1 cellular context compared by ENCODE assay signal in the genomic region with DNA sequence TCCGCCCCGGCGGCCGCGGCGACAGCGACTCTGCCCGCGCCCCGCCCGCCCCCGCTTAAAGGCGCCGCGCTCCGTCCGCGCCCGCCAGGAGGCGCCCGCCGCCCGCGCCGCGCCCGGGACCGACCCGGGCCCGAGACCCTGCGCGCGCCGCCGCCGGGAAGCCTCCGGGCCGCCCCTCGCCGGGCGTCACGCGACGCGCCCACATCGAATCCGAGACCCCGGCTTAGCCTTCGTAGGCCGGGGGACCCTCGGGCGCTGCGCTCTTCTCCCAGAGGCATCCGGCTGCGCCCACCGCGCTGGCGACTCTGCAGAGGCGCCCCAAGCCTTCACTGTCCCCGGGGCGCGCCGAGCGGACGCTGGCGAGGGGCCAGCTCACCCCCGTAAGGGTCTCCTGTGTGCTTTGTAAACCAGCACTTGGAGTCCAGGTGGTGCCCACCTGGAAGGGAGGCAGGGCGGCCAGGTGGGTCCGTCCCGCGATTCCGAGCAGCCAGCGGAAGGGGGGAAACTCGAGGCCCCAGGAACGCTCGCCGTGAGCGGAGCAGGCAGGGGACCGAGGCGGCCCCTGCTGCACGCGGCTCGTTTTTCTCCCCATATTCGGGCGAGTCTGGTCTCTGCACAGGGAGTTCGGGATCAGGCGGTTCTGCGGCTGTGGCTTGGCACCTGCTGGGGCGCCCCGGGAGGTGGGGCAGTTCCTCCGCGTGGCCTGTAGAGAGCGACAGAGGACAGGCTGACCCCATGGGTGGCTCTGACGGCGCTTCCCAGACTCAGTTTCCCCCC.
A peak's percentile ranks its signal among the peaks of the same experiment; 100 is the strongest.
TF ChIP-seq lines count a peak whose summit lies in the region.

No MANE protein-coding gene starts in this region.

TF ChIP-seq in HEK293, 187 proteins besides CTCF, POLR2A, EP300 and RAD21 (continued from another document and continues in another):
- TF ChIP-seq, protein P1, sequence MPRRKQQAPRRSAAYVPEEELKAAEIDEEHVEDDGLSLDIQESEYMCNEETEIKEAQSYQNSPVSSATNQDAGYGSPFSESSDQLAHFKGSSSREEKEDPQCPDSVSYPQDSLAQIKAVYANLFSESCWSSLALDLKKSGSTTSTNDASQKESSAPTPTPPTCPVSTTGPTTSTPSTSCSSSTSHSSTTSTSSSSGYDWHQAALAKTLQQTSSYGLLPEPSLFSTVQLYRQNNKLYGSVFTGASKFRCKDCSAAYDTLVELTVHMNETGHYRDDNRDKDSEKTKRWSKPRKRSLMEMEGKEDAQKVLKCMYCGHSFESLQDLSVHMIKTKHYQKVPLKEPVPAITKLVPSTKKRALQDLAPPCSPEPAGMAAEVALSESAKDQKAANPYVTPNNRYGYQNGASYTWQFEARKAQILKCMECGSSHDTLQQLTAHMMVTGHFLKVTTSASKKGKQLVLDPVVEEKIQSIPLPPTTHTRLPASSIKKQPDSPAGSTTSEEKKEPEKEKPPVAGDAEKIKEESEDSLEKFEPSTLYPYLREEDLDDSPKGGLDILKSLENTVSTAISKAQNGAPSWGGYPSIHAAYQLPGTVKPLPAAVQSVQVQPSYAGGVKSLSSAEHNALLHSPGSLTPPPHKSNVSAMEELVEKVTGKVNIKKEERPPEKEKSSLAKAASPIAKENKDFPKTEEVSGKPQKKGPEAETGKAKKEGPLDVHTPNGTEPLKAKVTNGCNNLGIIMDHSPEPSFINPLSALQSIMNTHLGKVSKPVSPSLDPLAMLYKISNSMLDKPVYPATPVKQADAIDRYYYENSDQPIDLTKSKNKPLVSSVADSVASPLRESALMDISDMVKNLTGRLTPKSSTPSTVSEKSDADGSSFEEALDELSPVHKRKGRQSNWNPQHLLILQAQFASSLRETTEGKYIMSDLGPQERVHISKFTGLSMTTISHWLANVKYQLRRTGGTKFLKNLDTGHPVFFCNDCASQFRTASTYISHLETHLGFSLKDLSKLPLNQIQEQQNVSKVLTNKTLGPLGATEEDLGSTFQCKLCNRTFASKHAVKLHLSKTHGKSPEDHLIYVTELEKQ (tag by site-specific recombination; IDR thresholded peaks at IDR 0.05; ENCODE audit: borderline replicate concordance) = no peak
- TF ChIP-seq KLF16 (tag by site-specific recombination; IDR thresholded peaks at IDR 0.05) (no peak), MYNN (tag by site-specific recombination; IDR thresholded peaks at IDR 0.05; ENCODE audit: borderline replicate concordance) (no peak), ZNF658 (tag by site-specific recombination; IDR thresholded peaks at IDR 0.05) (no peak), SP7 (tag by site-specific recombination; IDR thresholded peaks at IDR 0.05) (peak; percentile 31; the same call in 1 of the 2 replicates), ZNF2 (tag by site-specific recombination; IDR thresholded peaks at IDR 0.05) (peak; percentile 48; the same call in 1 of the 2 replicates), GLIS1 (tag by site-specific recombination; IDR thresholded peaks at IDR 0.05) (peak; percentile 94), ZNF521 (tag by site-specific recombination; IDR thresholded peaks at IDR 0.05) (no peak), ZSCAN30 (tag by site-specific recombination; IDR thresholded peaks at IDR 0.05) (0 out of 2 replicates have a peak, but pooled peaks have one; percentile 26), ZNF404 (tag by site-specific recombination; IDR thresholded peaks at IDR 0.05) (no peak), ZNF660 (tag by site-specific recombination; IDR thresholded peaks at IDR 0.05) (no peak), ZNF341 (tag by site-specific recombination; IDR thresholded peaks at IDR 0.05; ENCODE audit: low read depth) (peak; percentile 62), ZFHX2 (tag by site-specific recombination; conservative IDR thresholded peaks at IDR 0.05) (peak; percentile 88), MEIS1 (CRISPR knock-in tag; IDR thresholded peaks at IDR 0.05; ENCODE audit: borderline replicate concordance) (no peak), ZNF211 (tag by site-specific recombination; IDR thresholded peaks at IDR 0.05; ENCODE audit: low read depth) (no peak), ZNF146 (tag by site-specific recombination; IDR thresholded peaks at IDR 0.05) (0 out of 2 replicates have a peak, but pooled peaks have one; percentile 1), FEZF1 (tag by site-specific recombination; IDR thresholded peaks at IDR 0.05) (no peak), ZSCAN16 (tag by site-specific recombination; IDR thresholded peaks at IDR 0.05) (no peak), ZNF366 (tag by site-specific recombination; conservative IDR thresholded peaks at IDR 0.05) (no peak), ZNF791 (tag by site-specific recombination; IDR thresholded peaks at IDR 0.05) (no peak), ZBTB8A (tag by site-specific recombination; IDR thresholded peaks at IDR 0.05) (peak; percentile 97), KLF9 (tag by site-specific recombination; IDR thresholded peaks at IDR 0.05; ENCODE audit: low read depth) (peak; percentile 45; the same call in 1 of the 2 replicates), ZNF394 (tag by site-specific recombination; IDR thresholded peaks at IDR 0.05; ENCODE audit: borderline replicate concordance) (no peak), SP3 (tag by site-specific recombination; IDR thresholded peaks at IDR 0.05) (peak; percentile 55), ZNF292 (tag by site-specific recombination; IDR thresholded peaks at IDR 0.05; ENCODE audit: borderline replicate concordance, low read depth) (no peak), ZNF239 (tag by site-specific recombination; IDR thresholded peaks at IDR 0.05) (no peak), ZNF350 (tag by site-specific recombination; IDR thresholded peaks at IDR 0.05) (no peak), ZNF530 (tag by site-specific recombination; IDR thresholded peaks at IDR 0.05; ENCODE audit: low read depth) (no peak), ZNF571 (tag by site-specific recombination; IDR thresholded peaks at IDR 0.05) (no peak), ZNF266 (tag by site-specific recombination; IDR thresholded peaks at IDR 0.05; ENCODE audit: low read depth) (no peak), TCF7L2 (IDR thresholded peaks at IDR 0.05; ENCODE audit: borderline replicate concordance, low read depth, low read length) (no peak)
- TF ChIP-seq, protein P2, sequence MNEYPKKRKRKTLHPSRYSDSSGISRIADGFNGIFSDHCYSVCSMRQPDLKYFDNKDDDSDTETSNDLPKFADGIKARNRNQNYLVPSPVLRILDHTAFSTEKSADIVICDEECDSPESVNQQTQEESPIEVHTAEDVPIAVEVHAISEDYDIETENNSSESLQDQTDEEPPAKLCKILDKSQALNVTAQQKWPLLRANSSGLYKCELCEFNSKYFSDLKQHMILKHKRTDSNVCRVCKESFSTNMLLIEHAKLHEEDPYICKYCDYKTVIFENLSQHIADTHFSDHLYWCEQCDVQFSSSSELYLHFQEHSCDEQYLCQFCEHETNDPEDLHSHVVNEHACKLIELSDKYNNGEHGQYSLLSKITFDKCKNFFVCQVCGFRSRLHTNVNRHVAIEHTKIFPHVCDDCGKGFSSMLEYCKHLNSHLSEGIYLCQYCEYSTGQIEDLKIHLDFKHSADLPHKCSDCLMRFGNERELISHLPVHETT (tag by site-specific recombination; IDR thresholded peaks at IDR 0.05) = no peak
- TF ChIP-seq, protein P3, sequence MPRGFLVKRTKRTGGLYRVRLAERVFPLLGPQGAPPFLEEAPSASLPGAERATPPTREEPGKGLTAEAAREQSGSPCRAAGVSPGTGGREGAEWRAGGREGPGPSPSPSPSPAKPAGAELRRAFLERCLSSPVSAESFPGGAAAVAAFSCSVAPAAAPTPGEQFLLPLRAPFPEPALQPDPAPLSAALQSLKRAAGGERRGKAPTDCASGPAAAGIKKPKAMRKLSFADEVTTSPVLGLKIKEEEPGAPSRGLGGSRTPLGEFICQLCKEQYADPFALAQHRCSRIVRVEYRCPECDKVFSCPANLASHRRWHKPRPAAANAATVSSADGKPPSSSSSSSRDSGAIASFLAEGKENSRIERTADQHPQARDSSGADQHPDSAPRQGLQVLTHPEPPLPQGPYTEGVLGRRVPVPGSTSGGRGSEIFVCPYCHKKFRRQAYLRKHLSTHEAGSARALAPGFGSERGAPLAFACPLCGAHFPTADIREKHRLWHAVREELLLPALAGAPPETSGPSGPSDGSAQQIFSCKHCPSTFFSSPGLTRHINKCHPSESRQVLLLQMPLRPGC (tag by site-specific recombination; IDR thresholded peaks at IDR 0.05) = no peak
- TF ChIP-seq, protein P4, sequence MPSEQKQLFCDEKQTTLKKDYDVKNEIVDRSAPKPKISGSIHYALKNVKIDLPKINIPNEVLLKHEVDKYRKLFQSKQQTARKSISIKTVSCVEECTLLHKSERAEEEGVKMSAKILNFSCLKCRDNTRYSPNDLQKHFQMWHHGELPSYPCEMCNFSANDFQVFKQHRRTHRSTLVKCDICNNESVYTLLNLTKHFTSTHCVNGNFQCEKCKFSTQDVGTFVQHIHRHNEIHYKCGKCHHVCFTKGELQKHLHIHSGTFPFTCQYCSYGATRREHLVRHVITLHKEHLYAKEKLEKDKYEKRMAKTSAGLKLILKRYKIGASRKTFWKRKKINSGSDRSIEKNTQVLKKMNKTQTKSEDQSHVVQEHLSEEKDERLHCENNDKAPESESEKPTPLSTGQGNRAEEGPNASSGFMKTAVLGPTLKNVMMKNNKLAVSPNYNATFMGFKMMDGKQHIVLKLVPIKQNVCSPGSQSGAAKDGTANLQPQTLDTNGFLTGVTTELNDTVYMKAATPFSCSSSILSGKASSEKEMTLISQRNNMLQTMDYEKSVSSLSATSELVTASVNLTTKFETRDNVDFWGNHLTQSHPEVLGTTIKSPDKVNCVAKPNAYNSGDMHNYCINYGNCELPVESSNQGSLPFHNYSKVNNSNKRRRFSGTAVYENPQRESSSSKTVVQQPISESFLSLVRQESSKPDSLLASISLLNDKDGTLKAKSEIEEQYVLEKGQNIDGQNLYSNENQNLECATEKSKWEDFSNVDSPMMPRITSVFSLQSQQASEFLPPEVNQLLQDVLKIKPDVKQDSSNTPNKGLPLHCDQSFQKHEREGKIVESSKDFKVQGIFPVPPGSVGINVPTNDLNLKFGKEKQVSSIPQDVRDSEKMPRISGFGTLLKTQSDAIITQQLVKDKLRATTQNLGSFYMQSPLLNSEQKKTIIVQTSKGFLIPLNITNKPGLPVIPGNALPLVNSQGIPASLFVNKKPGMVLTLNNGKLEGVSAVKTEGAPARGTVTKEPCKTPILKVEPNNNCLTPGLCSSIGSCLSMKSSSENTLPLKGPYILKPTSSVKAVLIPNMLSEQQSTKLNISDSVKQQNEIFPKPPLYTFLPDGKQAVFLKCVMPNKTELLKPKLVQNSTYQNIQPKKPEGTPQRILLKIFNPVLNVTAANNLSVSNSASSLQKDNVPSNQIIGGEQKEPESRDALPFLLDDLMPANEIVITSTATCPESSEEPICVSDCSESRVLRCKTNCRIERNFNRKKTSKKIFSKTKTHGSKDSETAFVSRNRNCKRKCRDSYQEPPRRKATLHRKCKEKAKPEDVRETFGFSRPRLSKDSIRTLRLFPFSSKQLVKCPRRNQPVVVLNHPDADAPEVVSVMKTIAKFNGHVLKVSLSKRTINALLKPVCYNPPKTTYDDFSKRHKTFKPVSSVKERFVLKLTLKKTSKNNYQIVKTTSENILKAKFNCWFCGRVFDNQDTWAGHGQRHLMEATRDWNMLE (tag by site-specific recombination; conservative IDR thresholded peaks at IDR 0.05; ENCODE audit: low read depth) = no peak
- TF ChIP-seq, protein P5, sequence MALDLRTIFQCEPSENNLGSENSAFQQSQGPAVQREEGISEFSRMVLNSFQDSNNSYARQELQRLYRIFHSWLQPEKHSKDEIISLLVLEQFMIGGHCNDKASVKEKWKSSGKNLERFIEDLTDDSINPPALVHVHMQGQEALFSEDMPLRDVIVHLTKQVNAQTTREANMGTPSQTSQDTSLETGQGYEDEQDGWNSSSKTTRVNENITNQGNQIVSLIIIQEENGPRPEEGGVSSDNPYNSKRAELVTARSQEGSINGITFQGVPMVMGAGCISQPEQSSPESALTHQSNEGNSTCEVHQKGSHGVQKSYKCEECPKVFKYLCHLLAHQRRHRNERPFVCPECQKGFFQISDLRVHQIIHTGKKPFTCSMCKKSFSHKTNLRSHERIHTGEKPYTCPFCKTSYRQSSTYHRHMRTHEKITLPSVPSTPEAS (tag by site-specific recombination; IDR thresholded peaks at IDR 0.05) = no peak
- TF ChIP-seq, protein P6, sequence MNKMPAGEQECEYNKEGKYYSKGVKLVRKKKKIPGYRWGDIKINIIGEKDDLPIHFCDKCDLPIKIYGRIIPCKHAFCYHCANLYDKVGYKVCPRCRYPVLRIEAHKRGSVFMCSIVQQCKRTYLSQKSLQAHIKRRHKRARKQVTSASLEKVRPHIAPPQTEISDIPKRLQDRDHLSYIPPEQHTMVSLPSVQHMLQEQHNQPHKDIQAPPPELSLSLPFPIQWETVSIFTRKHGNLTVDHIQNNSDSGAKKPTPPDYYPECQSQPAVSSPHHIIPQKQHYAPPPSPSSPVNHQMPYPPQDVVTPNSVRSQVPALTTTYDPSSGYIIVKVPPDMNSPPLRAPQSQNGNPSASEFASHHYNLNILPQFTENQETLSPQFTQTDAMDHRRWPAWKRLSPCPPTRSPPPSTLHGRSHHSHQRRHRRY (tag by site-specific recombination; IDR thresholded peaks at IDR 0.05) = no peak
- TF ChIP-seq, protein P7, sequence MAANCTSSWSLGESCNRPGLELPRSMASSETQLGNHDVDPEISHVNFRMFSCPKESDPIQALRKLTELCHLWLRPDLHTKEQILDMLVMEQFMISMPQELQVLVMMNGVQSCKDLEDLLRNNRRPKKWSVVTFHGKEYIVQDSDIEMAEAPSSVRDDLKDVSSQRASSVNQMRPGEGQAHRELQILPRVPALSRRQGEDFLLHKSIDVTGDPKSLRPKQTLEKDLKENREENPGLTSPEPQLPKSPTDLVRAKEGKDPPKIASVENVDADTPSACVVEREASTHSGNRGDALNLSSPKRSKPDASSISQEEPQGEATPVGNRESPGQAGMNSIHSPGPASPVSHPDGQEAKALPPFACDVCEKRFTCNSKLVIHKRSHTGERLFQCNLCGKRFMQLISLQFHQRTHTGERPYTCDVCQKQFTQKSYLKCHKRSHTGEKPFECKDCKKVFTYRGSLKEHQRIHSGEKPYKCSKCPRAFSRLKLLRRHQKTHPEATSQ (tag by site-specific recombination; IDR thresholded peaks at IDR 0.05) = no peak
- TF ChIP-seq, protein P8, sequence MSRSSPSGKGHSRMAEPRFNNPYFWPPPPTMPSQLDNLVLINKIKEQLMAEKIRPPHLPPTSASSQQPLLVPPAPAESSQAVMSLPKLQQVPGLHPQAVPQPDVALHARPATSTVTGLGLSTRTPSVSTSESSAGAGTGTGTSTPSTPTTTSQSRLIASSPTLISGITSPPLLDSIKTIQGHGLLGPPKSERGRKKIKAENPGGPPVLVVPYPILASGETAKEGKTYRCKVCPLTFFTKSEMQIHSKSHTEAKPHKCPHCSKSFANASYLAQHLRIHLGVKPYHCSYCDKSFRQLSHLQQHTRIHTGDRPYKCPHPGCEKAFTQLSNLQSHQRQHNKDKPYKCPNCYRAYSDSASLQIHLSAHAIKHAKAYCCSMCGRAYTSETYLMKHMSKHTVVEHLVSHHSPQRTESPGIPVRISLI (tag by site-specific recombination; IDR thresholded peaks at IDR 0.05) = no peak
- TF ChIP-seq, protein P9, sequence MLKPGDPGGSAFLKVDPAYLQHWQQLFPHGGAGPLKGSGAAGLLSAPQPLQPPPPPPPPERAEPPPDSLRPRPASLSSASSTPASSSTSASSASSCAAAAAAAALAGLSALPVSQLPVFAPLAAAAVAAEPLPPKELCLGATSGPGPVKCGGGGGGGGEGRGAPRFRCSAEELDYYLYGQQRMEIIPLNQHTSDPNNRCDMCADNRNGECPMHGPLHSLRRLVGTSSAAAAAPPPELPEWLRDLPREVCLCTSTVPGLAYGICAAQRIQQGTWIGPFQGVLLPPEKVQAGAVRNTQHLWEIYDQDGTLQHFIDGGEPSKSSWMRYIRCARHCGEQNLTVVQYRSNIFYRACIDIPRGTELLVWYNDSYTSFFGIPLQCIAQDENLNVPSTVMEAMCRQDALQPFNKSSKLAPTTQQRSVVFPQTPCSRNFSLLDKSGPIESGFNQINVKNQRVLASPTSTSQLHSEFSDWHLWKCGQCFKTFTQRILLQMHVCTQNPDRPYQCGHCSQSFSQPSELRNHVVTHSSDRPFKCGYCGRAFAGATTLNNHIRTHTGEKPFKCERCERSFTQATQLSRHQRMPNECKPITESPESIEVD (tag by site-specific recombination; IDR thresholded peaks at IDR 0.05) = no peak
